ENCODE assay signal across 25 cellular contexts in the genomic region with DNA sequence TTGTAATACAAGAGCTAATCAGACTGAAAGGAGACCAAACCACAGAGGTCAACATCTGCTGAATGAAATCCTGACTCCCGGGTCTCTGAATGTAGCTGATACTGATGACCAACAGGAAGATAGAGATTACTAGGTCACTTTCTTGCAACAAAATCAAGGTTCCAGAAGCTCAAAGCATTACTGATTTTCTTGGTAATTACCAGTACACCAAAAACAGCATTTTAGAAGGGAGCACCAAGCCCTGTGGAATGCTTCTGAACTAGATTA.
"Had no signal": no experiment of that assay in that cellular context is flagged by ENCODE, and none has a peak within 500 bp of the region (broad histone marks: within the 10 kb centered on the region; RNA-seq: fewer than 3 reads in every experiment).

No MANE protein-coding gene starts in this region.

- H3K27me3 ChIP-seq: cardiac muscle cell, esophagus muscularis mucosa, gastroesophageal sphincter, right lobe of liver, tibial artery had no signal

- H3K27ac Mint-ChIP-seq: activated CD4-positive, alpha-beta memory T cell treated with anti-CD3 and anti-CD28 coated beads, Interleukin-2, amount 10 ng/mL, durations not matched to agents 7 days and 5 days; activated CD4-positive, alpha-beta T cell treated with anti-CD3 and anti-CD28 coated beads, Interleukin-2, amount 10 ng/mL, durations not matched to agents 24 days and 14 days; activated naive CD4-positive, alpha-beta T cell treated with anti-CD3 and anti-CD28 coated beads for 36 hours; activated naive CD8-positive, alpha-beta T cell treated with anti-CD3 and anti-CD28 coated beads, Interleukin-2, amount 10 ng/mL, durations not matched to agents 7 days and 5 days; activated T-cell treated with anti-CD3 and anti-CD28 coated beads, Interleukin-2, amount 50 U/mL, for 72 hours; stimulated activated naive CD8-positive, alpha-beta T cell treated with anti-CD3 and anti-CD28 coated beads, Interleukin-15, Interleukin-2, amounts not matched to agents 100 ng/mL and 50 ng/mL, for 24 hours; T-helper 1 cell treated with Interleukin-12 subunit alpha and Interleukin-12 subunit beta and Interleukin-4 antibody, amounts not matched to agents 30 μg/mL and 1 μg/mL, for 36 hours had no signal

- ATAC-seq: activated T-cell treated with anti-CD3 and anti-CD28 coated beads, Interleukin-2, amount 50 U/mL, for 72 hours; gastroesophageal sphincter; left colon had no signal

- H3K9me3 ChIP-seq: esophagus muscularis mucosa, gastroesophageal sphincter, right lobe of liver, tibial artery had no signal

- H3K4me3 ChIP-seq: cardiac muscle cell, esophagus muscularis mucosa, gastroesophageal sphincter, right lobe of liver, skin epidermis, tibial artery had no signal

- H3K4me1 Mint-ChIP-seq: activated CD4-positive, alpha-beta memory T cell treated with anti-CD3 and anti-CD28 coated beads, Interleukin-2, amount 10 ng/mL, durations not matched to agents 7 days and 5 days; activated CD4-positive, alpha-beta T cell treated with anti-CD3 and anti-CD28 coated beads, Interleukin-2, amount 10 ng/mL, durations not matched to agents 24 days and 14 days; activated naive CD8-positive, alpha-beta T cell treated with anti-CD3 and anti-CD28 coated beads, Interleukin-2, amount 10 ng/mL, durations not matched to agents 7 days and 5 days; naive B cell had no signal

- H3K4me3 Mint-ChIP-seq: activated CD4-positive, alpha-beta memory T cell treated with anti-CD3 and anti-CD28 coated beads, Interleukin-2, amount 10 ng/mL, durations not matched to agents 7 days and 5 days; activated CD4-positive, alpha-beta T cell treated with anti-CD3 and anti-CD28 coated beads, Interleukin-2, amount 10 ng/mL, durations not matched to agents 24 days and 14 days; activated naive CD4-positive, alpha-beta T cell treated with anti-CD3 and anti-CD28 coated beads for 36 hours; activated naive CD8-positive, alpha-beta T cell treated with anti-CD3 and anti-CD28 coated beads, Interleukin-2, amount 10 ng/mL, durations not matched to agents 7 days and 5 days; activated T-cell treated with anti-CD3 and anti-CD28 coated beads, Interleukin-2, amount 50 U/mL, for 72 hours; naive B cell; stimulated activated naive CD8-positive, alpha-beta T cell treated with anti-CD3 and anti-CD28 coated beads, Interleukin-15, Interleukin-2, amounts not matched to agents 100 ng/mL and 50 ng/mL, for 24 hours; T-helper 1 cell treated with Interleukin-12 subunit alpha and Interleukin-12 subunit beta and Interleukin-4 antibody, amounts not matched to agents 30 μg/mL and 1 μg/mL, for 36 hours had no signal

- FAIRE-seq: keratinocyte had no signal

- H3K4me1 ChIP-seq: esophagus muscularis mucosa, gastroesophageal sphincter, right lobe of liver, tibial artery had no signal

- H3K9me3 Mint-ChIP-seq: activated CD4-positive, alpha-beta memory T cell treated with anti-CD3 and anti-CD28 coated beads, Interleukin-2, amount 10 ng/mL, durations not matched to agents 7 days and 5 days; activated CD4-positive, alpha-beta T cell treated with anti-CD3 and anti-CD28 coated beads, Interleukin-2, amount 10 ng/mL, durations not matched to agents 24 days and 14 days; activated naive CD4-positive, alpha-beta T cell treated with anti-CD3 and anti-CD28 coated beads for 36 hours; activated naive CD8-positive, alpha-beta T cell treated with anti-CD3 and anti-CD28 coated beads, Interleukin-2, amount 10 ng/mL, durations not matched to agents 7 days and 5 days; activated T-cell treated with anti-CD3 and anti-CD28 coated beads, Interleukin-2, amount 50 U/mL, for 72 hours; stimulated activated naive CD8-positive, alpha-beta T cell treated with anti-CD3 and anti-CD28 coated beads, Interleukin-15, Interleukin-2, amounts not matched to agents 100 ng/mL and 50 ng/mL, for 24 hours; T-helper 1 cell treated with Interleukin-12 subunit alpha and Interleukin-12 subunit beta and Interleukin-4 antibody, amounts not matched to agents 30 μg/mL and 1 μg/mL, for 36 hours had no signal

- DNase-seq: activated CD4-positive, alpha-beta memory T cell treated with anti-CD3 and anti-CD28 coated beads, Interleukin-2, amount 10 ng/mL, durations not matched to agents 7 days and 5 days; activated CD4-positive, alpha-beta T cell treated with anti-CD3 and anti-CD28 coated beads, Interleukin-2, amount 10 ng/mL, durations not matched to agents 24 days and 14 days; activated effector memory CD4-positive, alpha-beta T cell treated with Interleukin-2 at 50 U/mL for 16 hours; activated naive CD4-positive, alpha-beta T cell treated with anti-CD3 and anti-CD28 coated beads for 36 hours; activated naive CD8-positive, alpha-beta T cell treated with anti-CD3 and anti-CD28 coated beads, Interleukin-2, amount 10 ng/mL, durations not matched to agents 7 days and 5 days; activated T-cell treated with anti-CD3 and anti-CD28 coated beads, Interleukin-2, amount 50 U/mL, for 72 hours; amygdala; effector memory CD4-positive, alpha-beta T cell; head of caudate nucleus; hypothalamus; left colon; mesenchymal stem cell; naive B cell; occipital lobe; right lobe of liver; stimulated activated CD4-positive, alpha-beta T cell treated with anti-CD3 and anti-CD28 coated beads, Interleukin-1b, Interleukin-23, amount 100 ng/mL, for 48 hours; T1000; tibial artery had no signal

- H3K27ac ChIP-seq: cardiac muscle cell, esophagus muscularis mucosa, gastroesophageal sphincter, right lobe of liver, skin epidermis, tibial artery had no signal

- H3K27me3 Mint-ChIP-seq: activated CD4-positive, alpha-beta memory T cell treated with anti-CD3 and anti-CD28 coated beads, Interleukin-2, amount 10 ng/mL, durations not matched to agents 7 days and 5 days; activated CD4-positive, alpha-beta T cell treated with anti-CD3 and anti-CD28 coated beads, Interleukin-2, amount 10 ng/mL, durations not matched to agents 24 days and 14 days; activated naive CD8-positive, alpha-beta T cell treated with anti-CD3 and anti-CD28 coated beads, Interleukin-2, amount 10 ng/mL, durations not matched to agents 7 days and 5 days; naive B cell; stimulated activated naive CD8-positive, alpha-beta T cell treated with anti-CD3 and anti-CD28 coated beads, Interleukin-15, Interleukin-2, amounts not matched to agents 100 ng/mL and 50 ng/mL, for 24 hours had no signal
